Comparison of ENCODE assay signal across 3 cellular contexts in genomic region chr7:141715794-141716689, GRCh38.
TF ChIP-seq lines count a peak whose summit lies in the region.

No MANE protein-coding gene starts in this region.

TF ChIP-seq in GM23338, 12 proteins besides CTCF, POLR2A, EP300 and RAD21 (continues in another document):
- no peak for TF ChIP-seq POLR2AphosphoS5 (IDR thresholded peaks at IDR 0.05; ENCODE audit: low read depth)
- TF ChIP-seq REST (IDR thresholded peaks at IDR 0.05; ENCODE audit: unreplicated experiment), result peak; percentile 66
- TF ChIP-seq EZH2phosphoT487 (IDR thresholded peaks at IDR 0.05; ENCODE audit: unreplicated experiment), result no peak
- no peak for TF ChIP-seq EZH2 (IDR thresholded peaks at IDR 0.05; ENCODE audit: low read depth, unreplicated experiment)
- no peak for TF ChIP-seq JUNB (IDR thresholded peaks at IDR 0.05; ENCODE audit: unreplicated experiment)

TF ChIP-seq in HEK293, 187 proteins besides CTCF, POLR2A, EP300 and RAD21:
- no peak for TF ChIP-seq ZNF521 (tag by site-specific recombination; IDR thresholded peaks at IDR 0.05)
- no peak for TF ChIP-seq ZNF350 (tag by site-specific recombination; IDR thresholded peaks at IDR 0.05)
- peak; percentile 93 for TF ChIP-seq REST (tag by site-specific recombination; IDR thresholded peaks at IDR 0.05)
- TF ChIP-seq ZNF398 (tag by site-specific recombination; IDR thresholded peaks at IDR 0.05), result 0 out of 2 replicates have a peak, but pooled peaks have one; percentile 32
- TF ChIP-seq SCRT1 (tag by site-specific recombination; IDR thresholded peaks at IDR 0.05; ENCODE audit: borderline replicate concordance), result no peak
TF ChIP-seq in HEK293: peak in this region for 2.

TF ChIP-seq in H1, 55 proteins besides CTCF, POLR2A, EP300 and RAD21:
- TF ChIP-seq CTBP2 (IDR thresholded peaks at IDR 0.05; ENCODE audit: borderline replicate concordance, insufficient read depth, insufficient read length, low read length) (no peak), SP4 (IDR thresholded peaks at IDR 0.05; ENCODE audit: low read length) (no peak), FOSL1 (IDR thresholded peaks at IDR 0.05; ENCODE audit: insufficient read depth, low read depth, low read length) (no peak), MAX (IDR thresholded peaks at IDR 0.05) (no peak), EGR1 (IDR thresholded peaks at IDR 0.05; ENCODE audit: borderline replicate concordance, low read depth, low read length) (no peak), SIN3A (conservative IDR thresholded peaks at IDR 0.05 in 1 of 2, IDR thresholded peaks at IDR 0.05 in 1 of 2; ENCODE audit: low read depth in 1 of 2, low read length in 2 of 2) (no peak), ATF3 (IDR thresholded peaks at IDR 0.05; ENCODE audit: insufficient read depth, low read depth, low read length) (no peak), ZNF274 (IDR thresholded peaks at IDR 0.05; ENCODE audit: borderline replicate concordance, extremely low read depth, low read length) (no peak), USF2 (IDR thresholded peaks at IDR 0.05; ENCODE audit: low read length) (no peak)
